Comparison of ENCODE assay signal across 8 cellular contexts in genomic region chr19:2546128-2547032, GRCh38.
DNase-seq lines count a peak whose midpoint lies in the region; ATAC-seq and TF ChIP-seq lines count a peak whose summit lies in the region.

No MANE protein-coding gene starts in this region.

- no peaks in the 10 kb centered on the region for H3K79me1 ChIP-seq in mesenchymal stem cell (replicated peaks; ENCODE audit: low read length, poor library complexity, severe bottlenecking)

- no peak overlapping the region for H3K23ac ChIP-seq in mesenchymal stem cell (ENCODE audit: low read length in 2 of 2)

- no peaks in the 10 kb centered on the region for H3K27me3 ChIP-seq in dorsolateral prefrontal cortex
- no peaks in the 10 kb centered on the region for H3K27me3 ChIP-seq in mesenchymal stem cell (ENCODE audit: control insufficient read depth in 1 of 2, insufficient read depth in 1 of 2, low read length in 2 of 2)
- H3K27me3 ChIP-seq in thoracic aorta (replicated peaks; ENCODE audit: insufficient read depth), result no peaks in the 10 kb centered on the region

- peaks cover 50% of the 10 kb centered on the region for H3K4me1 ChIP-seq in mesenchymal stem cell (ENCODE audit: control insufficient read depth, insufficient read depth, low read depth, low read length)
- peaks cover 46 to 63% of the 10 kb centered on the region in 2 donors for H3K4me1 ChIP-seq in thoracic aorta (ENCODE audit: control insufficient read depth in 1 of 2, low read depth in 2 of 2)

- peak; percentile 38 for ATAC-seq in thoracic aorta (ENCODE audit: insufficient number of reproducible peaks, low FRiP score, low read depth)
- no peak for ATAC-seq in GM19455 (IDR thresholded peaks at IDR 0.05; ENCODE audit: unreplicated experiment)
- no peak for ATAC-seq in HG03045 (IDR thresholded peaks at IDR 0.05; ENCODE audit: unreplicated experiment)
- no peak for ATAC-seq in HG03457 (IDR thresholded peaks at IDR 0.05; ENCODE audit: unreplicated experiment)

- peak in 9 of 56 donors; percentile 6 to 27 (median 15) for TF ChIP-seq CTCF in dorsolateral prefrontal cortex (IDR thresholded peaks at IDR 0.05 in 54 of 56, conservative IDR thresholded peaks at IDR 0.05 in 2 of 56; ENCODE audit: low read depth in 1 of 56, partially characterized antibody in 56 of 56)
- TF ChIP-seq CTCF in thoracic aorta (IDR thresholded peaks at IDR 0.05), result no peak

- peak overlapping the region; percentile 89 to 100 (median 98) for H3K27ac ChIP-seq in dorsolateral prefrontal cortex
- no peak overlapping the region for H3K27ac ChIP-seq in mesenchymal stem cell (ENCODE audit: low read length, poor library complexity, severe bottlenecking)
- H3K27ac ChIP-seq in thoracic aorta, result peak overlapping the region; percentile 91 to 94

- H2BK15ac ChIP-seq in mesenchymal stem cell (ENCODE audit: low read depth, poor library complexity, severe bottlenecking), result peak overlapping the region; percentile 56

- H3K4me3 ChIP-seq in dorsolateral prefrontal cortex (peak overlapping the region in 52 of 59 donors; percentile 2 to 56 (median 28)), mesenchymal stem cell (ENCODE audit: insufficient read depth in 1 of 2, low read depth in 1 of 2, low read length in 2 of 2) (no peak overlapping the region), thoracic aorta (peak overlapping the region; percentile 50)

- H4K91ac ChIP-seq in mesenchymal stem cell (ENCODE audit: low read length), result peak overlapping the region; percentile 30

- intact Hi-C loops in dorsolateral prefrontal cortex (cut with DNase I), result loop anchor here in 1 of 2 donors (2.0 kb wide), 1 partner anchor 72 kb away; no protein-coding TSS in a partner anchor

- no peak overlapping the region for H3K14ac ChIP-seq in mesenchymal stem cell (ENCODE audit: low read length in 2 of 2)

- DNase-seq in NOMO-1 treated with DMSO at 0.1 percent for 48 hours (lab: John Stamatoyannopoulos, UW; ENCODE audit: unreplicated experiment) (peak; percentile 91), dorsolateral prefrontal cortex (peak; percentile 53 to 95 (median 90)), mesenchymal stem cell (peak; percentile 86), thoracic aorta (ENCODE audit: low spot score) (peak; percentile 85), RKO (ENCODE audit: low spot score) (no peak)

- H2BK5ac ChIP-seq in mesenchymal stem cell (ENCODE audit: low read depth, low read length, poor library complexity, severe bottlenecking), result no peak overlapping the region

- H3K18ac ChIP-seq in mesenchymal stem cell (ENCODE audit: low read depth in 1 of 2, low read length in 2 of 2), result peak overlapping the region; percentile 15 to 62

- no peak overlapping the region for H2AK5ac ChIP-seq in mesenchymal stem cell (ENCODE audit: low read length, severe bottlenecking)

- H3K9me3 ChIP-seq in mesenchymal stem cell (ENCODE audit: control insufficient read depth, low read length), result no peaks in the 10 kb centered on the region
- no peaks in the 10 kb centered on the region for H3K9me3 ChIP-seq in thoracic aorta

- H3K36me3 ChIP-seq in mesenchymal stem cell (ENCODE audit: control insufficient read depth in 1 of 2, insufficient read depth in 2 of 2, low read depth in 1 of 2, low read length in 2 of 2) (no peaks in the 10 kb centered on the region), thoracic aorta (no peaks in the 10 kb centered on the region)

- H2AFZ ChIP-seq in mesenchymal stem cell (ENCODE audit: low read depth, low read length), result no peak overlapping the region

- peak overlapping the region; percentile 22 to 81 for H2BK12ac ChIP-seq in mesenchymal stem cell (ENCODE audit: low read length in 2 of 2)

- H3K4me2 ChIP-seq in mesenchymal stem cell (ENCODE audit: low read length, poor library complexity, severe bottlenecking), result no peak overlapping the region

- 51% methylated on average over 44 of the region's 50 CpGs for WGBS in mesenchymal stem cell

- H3K9ac ChIP-seq in mesenchymal stem cell (ENCODE audit: low read length), result no peak overlapping the region

- H2BK120ac ChIP-seq in mesenchymal stem cell (ENCODE audit: low read depth, low read length), result peak overlapping the region; percentile 89

- H3K4ac ChIP-seq in mesenchymal stem cell (ENCODE audit: low read depth in 1 of 2, low read length in 2 of 2), result peak overlapping the region; percentile 34 to 61

- peak overlapping the region; percentile 88 for H4K8ac ChIP-seq in mesenchymal stem cell (ENCODE audit: low read length)

Comparison
In these comparisons a context has a peak if more than half of its experiments do, and no peak if none do; other contexts are left out.
1. H3K4me3 ChIP-seq: peak in dorsolateral prefrontal cortex (52 of 59) and thoracic aorta (single experiment); none in mesenchymal stem cell (0 of 2).